ENCODE assay signal across 15 cellular contexts in the genomic region with DNA sequence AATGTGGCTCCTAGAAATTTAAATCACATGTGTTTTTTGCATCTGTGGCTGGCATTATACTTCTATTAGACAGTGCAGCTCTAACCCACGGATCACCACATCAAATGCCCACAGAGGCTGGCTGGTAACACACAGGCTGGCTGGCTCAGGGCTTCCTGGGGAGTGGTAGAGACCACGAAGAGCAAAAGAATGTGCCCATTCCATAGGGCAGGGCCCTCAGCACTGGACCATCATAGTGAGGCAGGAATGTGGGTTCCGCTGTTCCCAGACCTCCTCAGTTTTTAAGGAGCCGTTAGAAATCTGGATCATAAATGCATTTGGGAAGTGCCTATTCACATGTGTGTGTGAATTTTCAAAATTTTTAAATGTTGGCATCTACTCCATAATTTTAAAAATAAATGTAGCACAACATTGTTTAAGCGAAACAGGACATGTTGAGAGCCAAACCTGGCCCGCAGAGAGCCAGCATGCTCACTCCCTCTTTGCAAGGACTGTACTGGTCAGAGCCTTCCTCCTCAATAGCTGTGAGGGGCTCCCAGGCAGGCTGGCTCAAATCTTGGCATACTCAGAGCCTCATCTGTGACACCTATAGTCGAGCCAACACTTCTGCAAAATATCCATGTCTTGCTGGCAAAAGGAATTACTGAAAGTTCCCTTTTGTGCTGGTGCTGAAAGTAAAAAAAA.
DNase-seq lines count a peak whose midpoint lies in the region; ATAC-seq and TF ChIP-seq lines count a peak whose summit lies in the region.
"Had no signal": no experiment of that assay in that cellular context is flagged by ENCODE, and none has a peak within 500 bp of the region (broad histone marks: within the 10 kb centered on the region; RNA-seq: fewer than 3 reads in every experiment).

No MANE protein-coding gene starts in this region.

- no peak overlapping the region for H3K4me3 Mint-ChIP-seq in stimulated activated naive B cell treated with anti-CD40 and anti-IgM and Interleukin-4, amounts not matched to agents 10 μg/mL and 1 μg/mL and 100 μg/mL, for 72 hours
- H3K4me3 Mint-ChIP-seq: CD8-positive, alpha-beta memory T cell; HFFc6 had no signal

- H3K27me3 Mint-ChIP-seq in stimulated activated naive B cell treated with anti-CD40 and anti-IgM and Interleukin-4, amounts not matched to agents 10 μg/mL and 1 μg/mL and 100 μg/mL, for 72 hours, result peaks cover 15 to 18% of the 10 kb centered on the region in 2 donors

- peak; percentile 0 for DNase-seq in SW480 (ENCODE audit: low spot score)
- DNase-seq in middle frontal gyrus (ENCODE audit: extremely low spot score, low spot score), result peak; percentile 31
- no peak for DNase-seq in stimulated activated naive B cell treated with anti-CD40 and anti-IgM and Interleukin-4, amounts not matched to agents 10 μg/mL and 1 μg/mL and 100 μg/mL, for 72 hours
- no peak for DNase-seq in thyroid gland
- DNase-seq in A172 (ENCODE audit: low spot score), result no peak
- no peak for DNase-seq in DMS79 treated with DMSO at 0.1 percent for 48 hours (lab: John Stamatoyannopoulos, UW)
- DNase-seq in NCI-H524 treated with DMSO at 0.1 percent for 48 hours (lab: John Stamatoyannopoulos, UW), result no peak
- DNase-seq: AML-193; Caco-2; CD8-positive, alpha-beta memory T cell; GF-D8; HFFc6 had no signal

- WGBS in thyroid gland, 2 donors, result 78% methylated on average over 7 of the region's 7 CpGs

- ATAC-seq in stimulated activated naive B cell treated with anti-CD40 and anti-IgM and Interleukin-4, amounts not matched to agents 10 μg/mL and 1 μg/mL and 100 μg/mL, for 72 hours (replicated peaks), result no peak
- ATAC-seq: HepG2 had no signal

- intact Hi-C loops in thyroid gland (cut with DNase I), result no loop called here

- peaks cover 0 to 5% of the 10 kb centered on the region in 2 donors for H3K9me3 Mint-ChIP-seq in stimulated activated naive B cell treated with anti-CD40 and anti-IgM and Interleukin-4, amounts not matched to agents 10 μg/mL and 1 μg/mL and 100 μg/mL, for 72 hours

- peak overlapping the region; percentile 6 for H3K27ac Mint-ChIP-seq in stimulated activated naive B cell treated with anti-CD40 and anti-IgM and Interleukin-4, amounts not matched to agents 10 μg/mL and 1 μg/mL and 100 μg/mL, for 72 hours
- H3K27ac Mint-ChIP-seq: CD8-positive, alpha-beta memory T cell; HFFc6 had no signal

- H3K4me3 ChIP-seq in thyroid gland (replicated peaks in 1 of 3), result no peak overlapping the region
- H3K4me3 ChIP-seq: BLaER1, HAP-1 had no signal

- H3K4me1 Mint-ChIP-seq in stimulated activated naive B cell treated with anti-CD40 and anti-IgM and Interleukin-4, amounts not matched to agents 10 μg/mL and 1 μg/mL and 100 μg/mL, for 72 hours, result no peaks in the 10 kb centered on the region
- H3K4me1 Mint-ChIP-seq: CD8-positive, alpha-beta memory T cell had no signal

- no peak for TF ChIP-seq POLR2A in thyroid gland (IDR thresholded peaks at IDR 0.05)

- no peaks in the 10 kb centered on the region for H3K36me3 ChIP-seq in thyroid gland
- H3K36me3 ChIP-seq: BLaER1, HAP-1 had no signal

- no peak for TF ChIP-seq CTCF in thyroid gland (IDR thresholded peaks at IDR 0.05)

- no peaks in the 10 kb centered on the region for H3K4me1 ChIP-seq in thyroid gland
- H3K4me1 ChIP-seq: BLaER1, Caco-2, HAP-1 had no signal

- H3K27me3 ChIP-seq in thyroid gland, result no peaks in the 10 kb centered on the region
- H3K27me3 ChIP-seq: BLaER1 had no signal

- no peaks in the 10 kb centered on the region for H3K36me3 Mint-ChIP-seq in stimulated activated naive B cell treated with anti-CD40 and anti-IgM and Interleukin-4, amounts not matched to agents 10 μg/mL and 1 μg/mL and 100 μg/mL, for 72 hours
- H3K36me3 Mint-ChIP-seq: CD8-positive, alpha-beta memory T cell had no signal

- H3K9me3 ChIP-seq in thyroid gland, result no peaks in the 10 kb centered on the region
- H3K9me3 ChIP-seq: BLaER1, Caco-2, HAP-1 had no signal

- no peak overlapping the region for H3K27ac ChIP-seq in thyroid gland
- H3K27ac ChIP-seq: BLaER1 had no signal

Comparison
In these comparisons a context has a peak if more than half of its experiments do, and no peak if none do; other contexts are left out.
1. DNase-seq: peak in SW480 (single experiment) and middle frontal gyrus (single experiment); none in stimulated activated naive B cell treated with anti-CD40 and anti-IgM and Interleukin-4, amounts not matched to agents 10 μg/mL and 1 μg/mL and 100 μg/mL, for 72 hours (single experiment), thyroid gland (0 of 2), A172 (single experiment), DMS79 treated with DMSO at 0.1 percent for 48 hours (single experiment) and NCI-H524 treated with DMSO at 0.1 percent for 48 hours (single experiment).